ENCODE assay signal across 8 cellular contexts in genomic region chr1:94657775-94658174, GRCh38.
DNase-seq lines count a peak whose midpoint lies in the region; ATAC-seq and TF ChIP-seq lines count a peak whose summit lies in the region.
"Not testable (repeated sequence)": the region's sequence is repeated elsewhere in the genome, so short reads cannot be mapped to it uniquely, and the experiment has no call there.

No MANE protein-coding gene starts in this region.

- H3K4me3 Mint-ChIP-seq in type B pancreatic cell = not testable (repeated sequence)

- not testable (repeated sequence) for H3K4me3 ChIP-seq in HUES64 (ENCODE audit: low read length); ascending aorta; fibroblast of pulmonary artery (replicated peaks; ENCODE audit: low read depth, low read length); neuronal stem cell (ENCODE audit: low read length in 2 of 2)

- peak overlapping the region; percentile 78 for H3K18ac ChIP-seq in neuronal stem cell (ENCODE audit: low read length)

- TF ChIP-seq CTCF in ascending aorta (IDR thresholded peaks at IDR 0.05); fibroblast of pulmonary artery (IDR thresholded peaks at IDR 0.05; ENCODE audit: low read length, missing control alignments); type B pancreatic cell (conservative IDR thresholded peaks at IDR 0.05): not testable (repeated sequence)

- DNase-seq in ELF-1 (ENCODE audit: low read depth, low spot score) (peak; percentile 70), fibroblast of pulmonary artery (ENCODE audit: low read depth) (peak; percentile 44), left ventricle myocardium superior (peak; percentile 81)
- not testable (repeated sequence) for DNase-seq in ascending aorta (ENCODE audit: low spot score in 2 of 2); left lobe of liver (ENCODE audit: low spot score); neuronal stem cell (ENCODE audit: low spot score); type B pancreatic cell (ENCODE audit: extremely low spot score, unreplicated experiment)

- H3K9ac ChIP-seq in HUES64 (ENCODE audit: low read depth, low read length) = peak overlapping the region; percentile 49
- not testable (repeated sequence) for H3K9ac ChIP-seq in neuronal stem cell (ENCODE audit: low read depth, low read length, poor library complexity)

- not testable (repeated sequence) for H3K27me3 ChIP-seq in HUES64 (ENCODE audit: insufficient read depth, low read length); ascending aorta; neuronal stem cell (ENCODE audit: control insufficient read depth in 3 of 3, insufficient read depth in 3 of 3, low read depth in 1 of 3, low read length in 3 of 3)

- peak overlapping the region; percentile 98 for H3K27ac Mint-ChIP-seq in type B pancreatic cell

- H3K79me1 ChIP-seq in neuronal stem cell (ENCODE audit: low read depth, low read length) = not testable (repeated sequence)

- H3K36me3 ChIP-seq in HUES64 (ENCODE audit: insufficient read depth, low read length); ascending aorta; neuronal stem cell (replicated peaks in 1 of 2; ENCODE audit: control insufficient read depth in 2 of 2, insufficient read depth in 2 of 2, low read length in 2 of 2): not testable (repeated sequence)

- peaks cover 40% of the 10 kb centered on the region for H3K4me1 Mint-ChIP-seq in type B pancreatic cell (ENCODE audit: unreplicated experiment)

- H2AK5ac ChIP-seq in neuronal stem cell (ENCODE audit: low read depth, low read length) = not testable (repeated sequence)

- H3K23ac ChIP-seq in neuronal stem cell (ENCODE audit: low read depth, low read length, poor library complexity) = not testable (repeated sequence)

- not testable (repeated sequence) for H4K91ac ChIP-seq in neuronal stem cell (ENCODE audit: low read depth, low read length, poor library complexity)

- H3K27me3 Mint-ChIP-seq in type B pancreatic cell = not testable (repeated sequence)

- not testable (repeated sequence) for H3K14ac ChIP-seq in neuronal stem cell (ENCODE audit: low read length)

- intact Hi-C loops in ascending aorta (cut with DNase I) = loop anchor here (10.0 kb wide), 1 partner anchor 127 kb away; no protein-coding TSS in a partner anchor
- intact Hi-C loops in left ventricle myocardium superior (cut with micrococcal nuclease) = not testable (repeated sequence)

- 33% methylated on average over 4 of the region's 4 CpGs for WGBS in HUES64
- no CpG with 5 or more reads among the region's 4 CpGs for WGBS in neuronal stem cell (ENCODE audit: extremely low coverage in 2 of 2, insufficient read length in 2 of 2, insufficient replicate concordance in 1 of 2), 2 donors

- not testable (repeated sequence) for H2BK12ac ChIP-seq in neuronal stem cell (ENCODE audit: low read length)

- not testable (repeated sequence) for H2BK15ac ChIP-seq in neuronal stem cell (ENCODE audit: low read length)

- H3K27ac ChIP-seq in HUES64 (ENCODE audit: low read depth, low read length) (peak overlapping the region; percentile 87), ascending aorta (peak overlapping the region; percentile 44 to 56), neuronal stem cell (replicated peaks; ENCODE audit: low read length) (peak overlapping the region; percentile 19)

- not testable (repeated sequence) for H3K9me3 ChIP-seq in HUES64 (ENCODE audit: insufficient read depth, low read depth, low read length); ascending aorta; neuronal stem cell (replicated peaks in 1 of 2; ENCODE audit: control insufficient read depth in 2 of 2, insufficient read depth in 1 of 2, low read depth in 1 of 2, low read length in 2 of 2)

- H2BK5ac ChIP-seq in neuronal stem cell (ENCODE audit: low read length) = not testable (repeated sequence)

- not testable (repeated sequence) for H4K8ac ChIP-seq in neuronal stem cell (ENCODE audit: low read depth, low read length)

- H3K4me2 ChIP-seq in neuronal stem cell (ENCODE audit: insufficient read depth, low read length, poor library complexity, severe bottlenecking) = not testable (repeated sequence)

- not testable (repeated sequence) for H2BK120ac ChIP-seq in neuronal stem cell (ENCODE audit: low read depth, low read length)

- H3K36me3 Mint-ChIP-seq in type B pancreatic cell = not testable (repeated sequence)

- H3K9me3 Mint-ChIP-seq in type B pancreatic cell = not testable (repeated sequence)

- peak overlapping the region; percentile 18 for H2AFZ ChIP-seq in neuronal stem cell (ENCODE audit: low read length)

- ATAC-seq in left ventricle myocardium superior = peak; percentile 82
- ATAC-seq in left lobe of liver = peak; percentile 43

- H3K4me1 ChIP-seq in HUES64 (ENCODE audit: insufficient read depth, low read length) (peaks cover 53% of the 10 kb centered on the region), ascending aorta (peaks cover 0 to 15% of the 10 kb centered on the region in 2 donors), neuronal stem cell (ENCODE audit: control insufficient read depth in 2 of 2, insufficient read depth in 1 of 2, low read depth in 1 of 2, low read length in 2 of 2) (peaks cover 18 to 20% of the 10 kb centered on the region in 2 donors)

- H3K4ac ChIP-seq in neuronal stem cell (ENCODE audit: low read length) = not testable (repeated sequence)

Comparison
In these comparisons a context has a peak if more than half of its experiments do, and no peak if none do; other contexts are left out.
1. H3K27ac ChIP-seq: peak in every context shown above with its lines; median percentile 87 in HUES64; 50 in ascending aorta; 19 in neuronal stem cell.